Comparison of ENCODE assay signal across 29 cellular contexts in the genomic region with DNA sequence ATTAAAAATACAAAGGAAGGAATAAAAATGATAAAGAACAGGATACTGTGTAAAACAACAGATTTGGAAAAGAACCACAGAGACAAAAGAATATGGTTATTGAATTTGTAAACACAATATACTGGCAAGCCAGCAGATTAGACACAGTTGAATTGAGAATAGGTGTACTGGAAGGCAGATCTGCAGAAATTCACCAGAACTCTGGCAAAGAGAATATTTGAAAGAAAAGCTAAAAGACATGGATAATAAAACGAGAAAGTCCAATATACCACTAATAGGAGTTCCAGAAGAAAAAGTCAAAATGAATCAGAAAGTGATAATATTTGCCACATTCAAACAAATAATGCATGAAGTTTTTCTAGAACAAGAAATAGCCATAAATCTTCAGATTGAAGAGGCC. TPM values are rescaled to one million over a fixed set of nuclear protein-coding genes. Genes with fewer than 3 reads are reported as not detected.
"Had no signal": no experiment of that assay in that cellular context is flagged by ENCODE, and none has a peak within 500 bp of the region (broad histone marks: within the 10 kb centered on the region; RNA-seq: fewer than 3 reads in every experiment).

No MANE protein-coding gene starts in this region.

- H3K27ac ChIP-seq: colonic mucosa, epithelial cell of prostate, esophagus squamous epithelium, gastrocnemius medialis, heart left ventricle, hepatocyte, left lung, lower lobe of right lung had no signal

- H3K9me3 ChIP-seq: colonic mucosa, gastrocnemius medialis had no signal

- H3K4me3 ChIP-seq: colonic mucosa, esophagus squamous epithelium, gastrocnemius medialis, heart left ventricle, hepatocyte, left lung, lower lobe of right lung, mucosa of descending colon had no signal

- H3K27me3 ChIP-seq: colonic mucosa, gastrocnemius medialis, heart left ventricle, hepatocyte, left lung had no signal

- ATAC-seq: effector memory CD8-positive, alpha-beta T cell; esophagus mucosa; gastrocnemius medialis; heart left ventricle; left lung; left ventricle myocardium superior; lower lobe of right lung; mucosa of descending colon; naive thymus-derived CD8-positive, alpha-beta T cell had no signal

- H3K36me3 ChIP-seq: colonic mucosa, esophagus squamous epithelium, gastrocnemius medialis, heart left ventricle, left lung, lower lobe of right lung had no signal

- DNase-seq: colonic mucosa; cortex of kidney; effector CD8-positive, alpha-beta T cell; effector memory CD8-positive, alpha-beta T cell; endodermal cell; erythroblast; esophagus squamous epithelium; foreskin fibroblast; foreskin melanocyte; gastrocnemius medialis; heart left ventricle; hypothalamus; immature natural killer cell; islet precursor cell; kidney; kidney glomerular epithelial cell; left lung; left ventricle myocardium superior; lower lobe of right lung; mesenchymal stem cell; mucosa of descending colon; naive B cell; naive thymus-derived CD8-positive, alpha-beta T cell had no signal

- H3K4me2 ChIP-seq: hepatocyte had no signal

- H2AFZ ChIP-seq: hepatocyte had no signal

- H3K79me2 ChIP-seq: hepatocyte had no signal

- FAIRE-seq: endometrium, kidney had no signal

- H3K4me1 ChIP-seq: colonic mucosa, esophagus squamous epithelium, gastrocnemius medialis, heart left ventricle, left lung, lower lobe of right lung had no signal

RNA-seq across cellular contexts. Expression of a gene that starts 11.9 kb away (rescaled TPM):
- total RNA-seq: endodermal cell, esophagus mucosa, esophagus squamous epithelium, gastrocnemius medialis, left ventricle myocardium superior, mesenteric fat pad, myocyte had no signal
- polyA plus RNA-seq: immature natural killer cell had no signal
